In genomic region chr12:10223208-10223607, GRCh38 we compare ENCODE assay signal across 21 cellular contexts. TPM values are rescaled to one million over a fixed set of nuclear protein-coding genes. Genes with fewer than 3 reads are reported as not detected.
DNase-seq lines count a peak whose midpoint lies in the region; ATAC-seq and TF ChIP-seq lines count a peak whose summit lies in the region.
"Had no signal": no experiment of that assay in that cellular context is flagged by ENCODE, and none has a peak within 500 bp of the region (broad histone marks: within the 10 kb centered on the region; RNA-seq: fewer than 3 reads in every experiment).

No MANE protein-coding gene starts in this region.

- H3K4me3 ChIP-seq in neutrophil (ENCODE audit: low read depth in 1 of 2, low read length in 1 of 2): no peak overlapping the region
- no peak overlapping the region for H3K4me3 ChIP-seq in prostate gland

- peaks cover 56% of the 10 kb centered on the region for H3K36me3 Mint-ChIP-seq in CD4-positive, alpha-beta T cell (ENCODE audit: low read depth)
- H3K36me3 Mint-ChIP-seq in T-helper 17 cell (ENCODE audit: low read depth): peaks cover 8% of the 10 kb centered on the region

- H3K4me1 Mint-ChIP-seq in CD4-positive, alpha-beta T cell (ENCODE audit: low read depth): peaks cover 6% of the 10 kb centered on the region
- H3K4me1 Mint-ChIP-seq in T-helper 17 cell: peaks cover 10% of the 10 kb centered on the region

- TF ChIP-seq POLR2A in prostate gland (IDR thresholded peaks at IDR 0.05): no peak

- POLR2A ChIA-PET in CD4-positive, alpha-beta T cell (lab: Charles Lee): no interaction called here

- CTCF ChIA-PET in CD4-positive, alpha-beta T cell (lab: Charles Lee): no interaction called here

- no peaks in the 10 kb centered on the region for H3K27me3 ChIP-seq in CD4-positive, alpha-beta T cell (ENCODE audit: control insufficient read depth, insufficient read depth, low read length)
- H3K27me3 ChIP-seq in neutrophil (no peaks in the 10 kb centered on the region), prostate gland (replicated peaks; ENCODE audit: insufficient read depth) (no peaks in the 10 kb centered on the region)
- H3K27me3 ChIP-seq: BE2C had no signal

- peak overlapping the region; percentile 21 for H3K27ac Mint-ChIP-seq in CD4-positive, alpha-beta T cell
- H3K27ac Mint-ChIP-seq in T-helper 17 cell: no peak overlapping the region

- no peaks in the 10 kb centered on the region for H3K9me3 ChIP-seq in CD4-positive, alpha-beta T cell (ENCODE audit: control insufficient read depth, low read length)
- H3K9me3 ChIP-seq in T-helper 17 cell (ENCODE audit: control insufficient read depth, low read length, poor library complexity, severe bottlenecking) (no peaks in the 10 kb centered on the region), neutrophil (no peaks in the 10 kb centered on the region), prostate gland (no peaks in the 10 kb centered on the region)
- H3K9me3 ChIP-seq: BE2C, Caco-2, SK-N-SH had no signal

- no peak for DNase-seq in CD4-positive, alpha-beta T cell
- DNase-seq in T-helper 17 cell (no peak), superior temporal gyrus (ENCODE audit: extremely low spot score) (peak; percentile 41), prostate gland (ENCODE audit: low spot score) (no peak)
- no peak for DNase-seq in central memory CD4-positive, alpha-beta T cell
- DNase-seq: BE2C; H7; KG1; NCI-H1092; NCI-H1436; NCI-H2029; NCI-H226; NCI-H510A treated with DMSO at 0.1 percent for 48 hours; NCI-H748 treated with DMSO at 0.1 percent for 48 hours; NK-92 treated with Interleukin-12 subunit alpha and Interleukin-12 subunit beta, amount 100 ng/mL, for 24 hours; SIG-M5; SK-N-SH had no signal

- H3K27ac ChIP-seq in CD4-positive, alpha-beta T cell (ENCODE audit: low read depth, low read length): no peak overlapping the region
- H3K27ac ChIP-seq in neutrophil (peak overlapping the region; percentile 23), prostate gland (no peak overlapping the region)

- H3K9me3 Mint-ChIP-seq in CD4-positive, alpha-beta T cell: no peaks in the 10 kb centered on the region

- H3K27me3 Mint-ChIP-seq in CD4-positive, alpha-beta T cell: no peaks in the 10 kb centered on the region
- H3K27me3 Mint-ChIP-seq in T-helper 17 cell: no peaks in the 10 kb centered on the region

- H3K36me3 ChIP-seq in neutrophil (peaks cover 69% of the 10 kb centered on the region), prostate gland (peaks cover 10 to 18% of the 10 kb centered on the region in 2 donors)
- H3K36me3 ChIP-seq: BE2C had no signal

- WGBS in prostate gland: 87% methylated on average over 5 of the region's 5 CpGs

- H3K4me3 Mint-ChIP-seq in CD4-positive, alpha-beta T cell: no peak overlapping the region
- H3K4me3 Mint-ChIP-seq in T-helper 17 cell: no peak overlapping the region

- H3K4me1 ChIP-seq in neutrophil (ENCODE audit: control insufficient read depth in 1 of 2, insufficient read depth in 1 of 2, low read depth in 1 of 2, low read length in 1 of 2): no peaks in the 10 kb centered on the region
- no peaks in the 10 kb centered on the region for H3K4me1 ChIP-seq in prostate gland (replicated peaks)
- H3K4me1 ChIP-seq: BE2C, Caco-2 had no signal

- ATAC-seq in CD4-positive, alpha-beta T cell (ENCODE audit: poor library complexity): peak; percentile 22
- peak; percentile 29 for ATAC-seq in T-helper 17 cell
- ATAC-seq in HG02870 (IDR thresholded peaks at IDR 0.05; ENCODE audit: unreplicated experiment): no peak
- ATAC-seq: Panc1 had no signal

- intact Hi-C loops in CD4-positive, alpha-beta T cell (cut with DNase I, micrococcal nuclease): no loop called here
- intact Hi-C loops in prostate gland (cut with DNase I): no loop called here

- no peak for TF ChIP-seq CTCF in CD4-positive, alpha-beta T cell (IDR thresholded peaks at IDR 0.05)
- TF ChIP-seq CTCF in neutrophil (IDR thresholded peaks at IDR 0.05) (no peak), prostate gland (IDR thresholded peaks at IDR 0.05) (no peak)

RNA-seq across cellular contexts. Expression of gene GABARAPL1, which starts 10.5 kb away (rescaled TPM):
- 100 to 1,000 TPM; 267 to 276 TPM for total RNA-seq in CD4-positive, alpha-beta T cell
- total RNA-seq in T-helper 17 cell (100 to 1,000 TPM; 104 to 110 TPM), prostate gland (10 to 100 TPM; 78.2 to 95.9 TPM)

RNA-seq across cellular contexts. Expression of gene TMEM52B, which starts 44.4 kb away (rescaled TPM):
- total RNA-seq in CD4-positive, alpha-beta T cell: not detected
- total RNA-seq in T-helper 17 cell (not detected), prostate gland (under 1 TPM in 1 of 2 donors, not detected in 1; 0.17 TPM)
- total RNA-seq: H7 had no signal

RNA-seq across cellular contexts. Expression of gene OLR1, which starts 51.3 kb away (rescaled TPM):
- not detected for total RNA-seq in CD4-positive, alpha-beta T cell
- under 1 TPM in 1 of 2 donors, not detected in 1; 0.15 TPM for total RNA-seq in T-helper 17 cell
- 1 to 10 TPM; 1.2 to 2.1 TPM for total RNA-seq in prostate gland
- total RNA-seq: H7 had no signal
